Comparison of ENCODE assay signal across 8 cellular contexts in the genomic region with DNA sequence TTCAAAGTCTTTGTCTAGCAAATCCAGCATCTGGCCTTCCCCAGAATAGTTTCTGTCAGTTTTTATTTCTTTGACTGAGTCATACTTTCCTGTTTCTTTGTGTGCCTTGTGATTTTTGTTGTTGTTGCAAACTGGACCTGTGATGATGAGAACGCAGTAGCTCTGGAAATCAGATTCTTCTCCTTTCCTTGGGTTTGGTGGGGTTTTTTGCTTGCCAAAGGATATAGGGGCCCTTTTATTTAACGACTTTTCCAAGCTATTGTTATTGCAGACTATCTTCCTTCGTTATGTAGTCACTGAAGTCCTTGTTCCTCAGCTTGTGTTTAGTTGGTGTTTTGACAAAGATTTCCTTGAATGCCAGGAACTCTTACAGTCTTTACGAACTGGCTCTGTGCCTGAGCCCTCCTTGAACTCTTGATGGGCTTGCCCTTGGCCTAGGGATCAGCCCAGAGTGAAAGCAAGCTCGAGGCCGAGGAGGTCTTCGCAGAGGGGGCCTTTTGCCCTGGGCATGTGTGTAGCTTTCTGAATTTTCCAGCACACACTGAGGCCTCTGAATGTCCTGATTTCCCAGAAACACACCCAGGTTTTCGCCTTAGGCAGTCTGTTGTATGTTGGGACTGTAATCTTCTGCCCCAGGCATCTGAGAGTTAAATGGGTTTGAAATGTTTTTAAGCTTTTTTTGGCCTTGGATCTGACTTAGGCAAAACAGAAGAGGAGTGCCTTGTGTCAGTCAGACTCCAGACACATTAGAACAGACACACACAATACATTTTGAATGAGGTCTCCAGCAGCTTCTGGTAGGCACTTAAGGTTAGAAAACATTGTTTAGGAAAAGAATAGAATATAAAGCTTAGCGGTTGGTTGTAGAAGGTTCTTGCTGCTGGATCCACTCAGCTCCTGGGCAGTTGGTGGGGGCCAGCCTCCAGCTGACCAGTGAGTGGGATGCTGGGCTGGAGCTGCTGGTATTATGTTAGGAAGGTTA. TPM values are rescaled to one million over a fixed set of nuclear protein-coding genes. Genes with fewer than 3 reads are reported as not detected.
DNase-seq lines count a peak whose midpoint lies in the region; ATAC-seq and TF ChIP-seq lines count a peak whose summit lies in the region.

No MANE protein-coding gene starts in this region.

- H3K9ac ChIP-seq in adipocyte (ENCODE audit: low read length), result peak overlapping the region; percentile 75

- H3K27ac ChIP-seq in right cardiac atrium (ENCODE audit: low read length), result peak overlapping the region; percentile 97
- H3K27ac ChIP-seq in effector memory CD4-positive, alpha-beta T cell (ENCODE audit: insufficient read depth, low read length, poor library complexity, severe bottlenecking), result no peak overlapping the region

- no peaks in the 10 kb centered on the region for H3K9me3 Mint-ChIP-seq in stimulated activated memory B cell treated with anti-CD40 and anti-IgM and Interleukin-4, amounts not matched to agents 10 μg/mL and 1 μg/mL and 100 μg/mL, for 72 hours

- peaks cover 7% of the 10 kb centered on the region for H3K36me3 Mint-ChIP-seq in stimulated activated memory B cell treated with anti-CD40 and anti-IgM and Interleukin-4, amounts not matched to agents 10 μg/mL and 1 μg/mL and 100 μg/mL, for 72 hours

- H3K4me3 ChIP-seq in adipocyte (ENCODE audit: low read length), result peak overlapping the region; percentile 67
- peak overlapping the region; percentile 11 for H3K4me3 ChIP-seq in right cardiac atrium (ENCODE audit: low read length)
- H3K4me3 ChIP-seq in effector memory CD4-positive, alpha-beta T cell (ENCODE audit: insufficient read depth, low read depth, low read length, poor library complexity, severe bottlenecking), result no peak overlapping the region

- H3K27ac Mint-ChIP-seq in stimulated activated memory B cell treated with anti-CD40 and anti-IgM and Interleukin-4, amounts not matched to agents 10 μg/mL and 1 μg/mL and 100 μg/mL, for 72 hours, result peak overlapping the region; percentile 49

- H3K27me3 Mint-ChIP-seq in stimulated activated memory B cell treated with anti-CD40 and anti-IgM and Interleukin-4, amounts not matched to agents 10 μg/mL and 1 μg/mL and 100 μg/mL, for 72 hours, result no peaks in the 10 kb centered on the region

- H3K36me3 ChIP-seq in adipocyte (ENCODE audit: control insufficient read depth, insufficient read depth, low read length, severe bottlenecking), result no peaks in the 10 kb centered on the region
- no peaks in the 10 kb centered on the region for H3K36me3 ChIP-seq in effector memory CD4-positive, alpha-beta T cell (ENCODE audit: control insufficient read depth, insufficient read depth, low read length)

- H3K4me1 ChIP-seq in adipocyte (ENCODE audit: control insufficient read depth, insufficient read depth, low read length) (peaks cover 35% of the 10 kb centered on the region), right cardiac atrium (ENCODE audit: control insufficient read depth, insufficient read depth, low read length) (peaks cover 15% of the 10 kb centered on the region)
- peaks cover 18% of the 10 kb centered on the region for H3K4me1 ChIP-seq in effector memory CD4-positive, alpha-beta T cell (ENCODE audit: control insufficient read depth, insufficient read depth, low read length, poor library complexity, severe bottlenecking)

- peaks cover 65% of the 10 kb centered on the region for H3K4me1 Mint-ChIP-seq in stimulated activated memory B cell treated with anti-CD40 and anti-IgM and Interleukin-4, amounts not matched to agents 10 μg/mL and 1 μg/mL and 100 μg/mL, for 72 hours

- 20% methylated on average over 9 of the region's 9 CpGs for WGBS in right cardiac atrium

- intact Hi-C loops in right cardiac atrium (cut with DNase I), result no loop called here

- no peaks in the 10 kb centered on the region for H3K27me3 ChIP-seq in adipocyte (replicated peaks; ENCODE audit: control insufficient read depth, insufficient read depth, low read length)
- no peaks in the 10 kb centered on the region for H3K27me3 ChIP-seq in right cardiac atrium (ENCODE audit: control insufficient read depth, insufficient read depth)
- H3K27me3 ChIP-seq in effector memory CD4-positive, alpha-beta T cell (replicated peaks; ENCODE audit: control insufficient read depth, insufficient read depth, low read length, poor library complexity, severe bottlenecking), result no peaks in the 10 kb centered on the region

- H3K9me3 ChIP-seq in adipocyte (ENCODE audit: control insufficient read depth, low read length), result no peaks in the 10 kb centered on the region
- H3K9me3 ChIP-seq in right cardiac atrium (ENCODE audit: control insufficient read depth, low read length), result no peaks in the 10 kb centered on the region
- H3K9me3 ChIP-seq in effector memory CD4-positive, alpha-beta T cell (ENCODE audit: control insufficient read depth, low read length), result no peaks in the 10 kb centered on the region

- ATAC-seq in right cardiac atrium, result peak; percentile 69 to 84
- no peak for ATAC-seq in stimulated activated memory B cell treated with anti-CD40 and anti-IgM and Interleukin-4, amounts not matched to agents 10 μg/mL and 1 μg/mL and 100 μg/mL, for 72 hours
- no peak for ATAC-seq in HG02884 (IDR thresholded peaks at IDR 0.05; ENCODE audit: unreplicated experiment)

- no peak overlapping the region for H3K4me3 Mint-ChIP-seq in stimulated activated memory B cell treated with anti-CD40 and anti-IgM and Interleukin-4, amounts not matched to agents 10 μg/mL and 1 μg/mL and 100 μg/mL, for 72 hours

- DNase-seq in HT1080 (ENCODE audit: low read depth) (peak; percentile 78), adipocyte (ENCODE audit: low read depth) (peak; percentile 84), right cardiac atrium (peak in 2 of 3 donors; percentile 55 to 82), GM10266 (ENCODE audit: extremely low spot score) (no peak), occipital lobe (lab: John Stamatoyannopoulos, UW) (no peak)
- DNase-seq in effector memory CD4-positive, alpha-beta T cell, result no peak

- no peak for TF ChIP-seq CTCF in GM10266 (IDR thresholded peaks at IDR 0.05; ENCODE audit: control insufficient read depth, insufficient read depth, low read depth, missing control alignments)

RNA-seq across cellular contexts. Expression of gene FOXK2, which starts 17.0 kb away (rescaled TPM):
- 35.0 and 47.8 TPM in 2 replicates for total RNA-seq in HT1080 (2014; rRNA removed; shearing (Covaris generic))
- 30.5 and 32.7 TPM in 2 replicates for polyA plus RNA-seq in HT1080 (2015; cell fraction: cytosol; rRNA removed)
- polyA plus RNA-seq in HT1080 (2015; cell fraction: nucleus; rRNA removed), result 22.6 and 28.7 TPM in 2 replicates
- total RNA-seq in right cardiac atrium (10 to 100 TPM; 35.7 to 69.1 (median 41.6) TPM), occipital lobe (41.2 TPM)
- polyA plus RNA-seq in right cardiac atrium, result 19.9 TPM

Comparison
In these comparisons a context has a peak if more than half of its experiments do, and no peak if none do; other contexts are left out.
1. DNase-seq: peak in HT1080 (single experiment), adipocyte (single experiment) and right cardiac atrium (2 of 3); none in GM10266 (single experiment), occipital lobe (single experiment) and effector memory CD4-positive, alpha-beta T cell (0 of 3).
2. ATAC-seq: peak in right cardiac atrium (2 of 2); none in stimulated activated memory B cell treated with anti-CD40 and anti-IgM and Interleukin-4, amounts not matched to agents 10 μg/mL and 1 μg/mL and 100 μg/mL, for 72 hours (single experiment) and HG02884 (single experiment).